20 cellular contexts compared by ENCODE assay signal in genomic region chr20:63837134-63837429, GRCh38. TPM values are rescaled to one million over a fixed set of nuclear protein-coding genes. Genes with fewer than 3 reads are reported as not detected.
DNase-seq lines count a peak whose midpoint lies in the region; ATAC-seq and TF ChIP-seq lines count a peak whose summit lies in the region.
"Had no signal": no experiment of that assay in that cellular context is flagged by ENCODE, and none has a peak within 500 bp of the region (broad histone marks: within the 10 kb centered on the region; RNA-seq: fewer than 3 reads in every experiment).

No MANE protein-coding gene starts in this region.

- DNase-seq in cardiac muscle cell (ENCODE audit: low read depth in 1 of 2, low spot score in 1 of 2) (no peak), heart right ventricle (no peak), left lung (no peak), Calu3 (no peak), lower leg skin (ENCODE audit: low spot score in 2 of 2) (no peak)
- DNase-seq in activated CD4-positive, alpha-beta T cell treated with anti-CD3 and anti-CD28 coated beads for 48 hours, result no peak
- DNase-seq: EL, GF-D8, NCI-H1105 treated with DMSO at 0.1 percent for 48 hours, NCI-H2029 treated with DMSO at 0.1 percent for 48 hours, NCI-H2171, NCI-H345, NCI-H524 treated with DMSO at 0.1 percent for 48 hours, OCI-M1, Right ventricle myocardium superior had no signal

- H3K27me3 Mint-ChIP-seq in brain (peaks cover 11% of the 10 kb centered on the region), nephron (ENCODE audit: low read depth) (no peaks in the 10 kb centered on the region), Calu3 (ENCODE audit: unreplicated experiment) (peaks cover 41% of the 10 kb centered on the region)

- H3K4me3 Mint-ChIP-seq in brain (no peak overlapping the region), nephron (no peak overlapping the region), Calu3 (ENCODE audit: low read depth, unreplicated experiment) (no peak overlapping the region)

- H3K27me3 ChIP-seq in cardiac muscle cell (no peaks in the 10 kb centered on the region), heart right ventricle (peaks cover 0 to 21% (median 0%) of the 10 kb centered on the region in 7 donors), left lung (peaks cover 0 to 26% of the 10 kb centered on the region in 2 donors)

- H3K9me3 Mint-ChIP-seq in brain, result peaks cover 0 to 4% (median 0%) of the 10 kb centered on the region in 5 experiments
- H3K9me3 Mint-ChIP-seq in nephron, result no peaks in the 10 kb centered on the region
- no peaks in the 10 kb centered on the region for H3K9me3 Mint-ChIP-seq in Calu3 (ENCODE audit: low read depth, unreplicated experiment)

- CTCF ChIA-PET in Calu3 (lab: Charles Lee), result no interaction called here

- no TSS peak for BruUV-seq in Calu3 (replicated peaks; lab: Mats Ljungman, UMichigan)

- H3K9me3 ChIP-seq in cardiac muscle cell (ENCODE audit: low read depth) (no peaks in the 10 kb centered on the region), heart right ventricle (no peaks in the 10 kb centered on the region), left lung (no peaks in the 10 kb centered on the region)

- H3K4me1 Mint-ChIP-seq in brain, result peaks cover 29% of the 10 kb centered on the region
- H3K4me1 Mint-ChIP-seq in nephron, result peaks cover 32% of the 10 kb centered on the region
- H3K4me1 Mint-ChIP-seq in Calu3 (ENCODE audit: low read depth, unreplicated experiment), result peaks cover 15% of the 10 kb centered on the region

- H3K36me3 Mint-ChIP-seq in brain (no peaks in the 10 kb centered on the region), nephron (ENCODE audit: low read depth) (no peaks in the 10 kb centered on the region), Calu3 (ENCODE audit: insufficient read depth, unreplicated experiment) (peaks cover 29% of the 10 kb centered on the region)

- no peak for TF ChIP-seq POLR2A in lower leg skin (IDR thresholded peaks at IDR 0.05)

- intact Hi-C loops in heart right ventricle (cut with DNase I) (no loop called here), left lung (cut with DNase I) (no loop called here), Calu3 (cut with micrococcal nuclease; ENCODE audit: unreplicated experiment) (no loop called here), lower leg skin (cut with DNase I; ENCODE audit: low total_unique reads) (no loop called here)

- 82 to 84% methylated on average over 9 of the region's 9 CpGs for WGBS in heart right ventricle, 2 donors
- WGBS in lower leg skin, 2 donors, result 70 to 91% methylated on average over 5 to 8 of the region's 9 CpGs

- H3K4me3 ChIP-seq in cardiac muscle cell (no peak overlapping the region), heart right ventricle (no peak overlapping the region), left lung (no peak overlapping the region), lower leg skin (ENCODE audit: low read depth, poor library complexity, severe bottlenecking) (no peak overlapping the region)

- ATAC-seq in heart right ventricle (no peak), left lung (no peak)

- H3K27ac Mint-ChIP-seq in brain, result peak overlapping the region in 3 of 5 experiments; percentile 52 to 81 (median 70)
- peak overlapping the region; percentile 79 to 90 (median 83) for H3K27ac Mint-ChIP-seq in nephron
- H3K27ac Mint-ChIP-seq in Calu3 (ENCODE audit: unreplicated experiment), result no peak overlapping the region

- no peaks in the 10 kb centered on the region for H3K36me3 ChIP-seq in cardiac muscle cell
- no peaks in the 10 kb centered on the region for H3K36me3 ChIP-seq in heart right ventricle
- H3K36me3 ChIP-seq in left lung, result no peaks in the 10 kb centered on the region

- peaks cover 32% of the 10 kb centered on the region for H3K4me1 ChIP-seq in cardiac muscle cell (ENCODE audit: low read depth)
- peaks cover 26 to 36% (median 33%) of the 10 kb centered on the region in 9 donors for H3K4me1 ChIP-seq in heart right ventricle
- H3K4me1 ChIP-seq in left lung, result peaks cover 14 to 23% of the 10 kb centered on the region in 2 donors

- no peak for TF ChIP-seq CTCF in cardiac muscle cell (IDR thresholded peaks at IDR 0.05; ENCODE audit: low read depth, low read length)
- no peak for TF ChIP-seq CTCF in heart right ventricle (IDR thresholded peaks at IDR 0.05)
- no peak for TF ChIP-seq CTCF in brain (conservative IDR thresholded peaks at IDR 0.05)
- no peak for TF ChIP-seq CTCF in nephron (IDR thresholded peaks at IDR 0.05; ENCODE audit: unreplicated experiment in 3 of 3)
- no peak for TF ChIP-seq CTCF in left lung (IDR thresholded peaks at IDR 0.05)
- no peak for TF ChIP-seq CTCF in Calu3 (IDR thresholded peaks at IDR 0.05; ENCODE audit: unreplicated experiment)
- no peak for TF ChIP-seq CTCF in lower leg skin (IDR thresholded peaks at IDR 0.05)

- H3K27ac ChIP-seq in cardiac muscle cell (peak overlapping the region; percentile 67), heart right ventricle (peak overlapping the region in 2 of 10 donors; percentile 14 to 15), left lung (no peak overlapping the region)
- H3K27ac ChIP-seq: 22Rv1, HL-60 had no signal

RNA-seq across cellular contexts. Expression of gene ZBTB46, which starts 6.0 kb away (rescaled TPM):
- total RNA-seq in cardiac muscle cell (43.1 and 53.4 TPM in 2 replicates), heart right ventricle (10 to 100 TPM; 10.2 to 25.4 (median 14.7) TPM), left lung (10 to 100 TPM in 1 of 2 donors, 1 to 10 TPM in 1; 9.2 to 11.3 TPM), Calu3 (2022) (2.5 and 3.2 TPM in 2 replicates), lower leg skin (1 to 10 TPM; 1.2 to 6.7 (median 5.7) TPM)
- polyA plus RNA-seq in cardiac muscle cell (24.1 and 24.5 TPM in 2 replicates), heart right ventricle (10 to 100 TPM in 1 of 2 donors, 1 to 10 TPM in 1; 5.6 to 10.3 TPM), brain (ENCODE audit: insufficient read depth, low read depth, low replicate concordance) (16.4 TPM)

RNA-seq across cellular contexts. Expression of gene ABHD16B, which starts 24.2 kb away (rescaled TPM):
- total RNA-seq in cardiac muscle cell (not detected in 2 replicates), heart right ventricle (not detected), left lung (under 1 TPM in 1 of 2 donors, not detected in 1; 0.18 TPM), Calu3 (2022) (0.24 TPM in 1 of 2 replicates, not detected in the other), lower leg skin (not detected)
- polyA plus RNA-seq in cardiac muscle cell (3.4 and 4.6 TPM in 2 replicates), heart right ventricle (under 1 TPM; 0.32 to 0.59 TPM), brain (ENCODE audit: insufficient read depth, low read depth, low replicate concordance) (not detected)
- total RNA-seq: HT1080, Right ventricle myocardium superior had no signal

RNA-seq across cellular contexts. Expression of gene TPD52L2, which starts 28.0 kb away (rescaled TPM):
- 103 and 105 TPM in 2 replicates for total RNA-seq in cardiac muscle cell
- polyA plus RNA-seq in cardiac muscle cell, result 114 and 121 TPM in 2 replicates
- total RNA-seq in heart right ventricle, result 10 to 100 TPM; 60.1 to 83.0 (median 72.8) TPM
- polyA plus RNA-seq in heart right ventricle, result 100 to 1,000 TPM in 1 of 2 donors, 10 to 100 TPM in 1; 50.6 to 119 TPM
- polyA plus RNA-seq in brain (ENCODE audit: insufficient read depth, low read depth, low replicate concordance), result 99.4 TPM
- 100 to 1,000 TPM; 105 to 116 TPM for total RNA-seq in left lung
- 192 and 197 TPM in 2 replicates for total RNA-seq in Calu3 (2022)
- 100 to 1,000 TPM in 2 of 4 donors, 10 to 100 TPM in 2; 85.9 to 101 (median 94.7) TPM for total RNA-seq in lower leg skin

RNA-seq across cellular contexts. Expression of gene DNAJC5, which starts 57.8 kb away (rescaled TPM):
- total RNA-seq in cardiac muscle cell (37.7 and 45.4 TPM in 2 replicates), heart right ventricle (10 to 100 TPM; 32.8 to 52.2 (median 38.5) TPM), left lung (10 to 100 TPM; 39.9 to 59.5 TPM), Calu3 (2022) (79.9 and 85.9 TPM in 2 replicates), lower leg skin (10 to 100 TPM; 40.6 to 59.7 (median 49.7) TPM)
- polyA plus RNA-seq in cardiac muscle cell (9.4 and 10.2 TPM in 2 replicates), heart right ventricle (10 to 100 TPM; 19.5 to 23.8 TPM), brain (ENCODE audit: insufficient read depth, low read depth, low replicate concordance) (77.8 TPM)
